18 cellular contexts compared by ENCODE assay signal in genomic region chr6:44564906-44565524, GRCh38.
A peak's percentile ranks its signal among the peaks of the same experiment; 100 is the strongest.
DNase-seq lines count a peak whose midpoint lies in the region; ATAC-seq and TF ChIP-seq lines count a peak whose summit lies in the region.
"Had no signal": no experiment of that assay in that cellular context is flagged by ENCODE, and none has a peak within 500 bp of the region (broad histone marks: within the 10 kb centered on the region; RNA-seq: fewer than 3 reads in every experiment).

No MANE protein-coding gene starts in this region.

- peak; percentile 55 for DNase-seq in GM23248
- DNase-seq in SJSA1 (ENCODE audit: low read depth in 1 of 2, low spot score in 2 of 2): peak; percentile 96 to 98
- peak; percentile 28 for DNase-seq in endodermal cell
- DNase-seq in natural killer cell treated with Interleukin-12 subunit alpha and Interleukin-12 subunit beta and Interleukin-15 and Interleukin-18, amount 100 ng/mL, for 72 hours (ENCODE audit: low spot score): no peak
- DNase-seq in NCI-H345 treated with DMSO at 0.1 percent for 48 hours (lab: John Stamatoyannopoulos, UW; ENCODE audit: unreplicated experiment): no peak
- DNase-seq: ACHN; CD4-positive, alpha-beta T cell; DND-41; GDM1; NCI-H446; NCI-H82; Right ventricle myocardium superior had no signal

- H3K4me2 ChIP-seq in GM23248 (ENCODE audit: unreplicated experiment): no peak overlapping the region

- H3K4me1 Mint-ChIP-seq in endodermal cell: peaks cover 14% of the 10 kb centered on the region
- peaks cover 0 to 4% of the 10 kb centered on the region in 2 donors for H3K4me1 Mint-ChIP-seq in natural killer cell treated with Interleukin-12 subunit alpha and Interleukin-12 subunit beta and Interleukin-15 and Interleukin-18, amount 100 ng/mL, for 72 hours (ENCODE audit: low read depth in 2 of 2)

- H3K9me3 Mint-ChIP-seq in endodermal cell: no peaks in the 10 kb centered on the region
- no peaks in the 10 kb centered on the region for H3K9me3 Mint-ChIP-seq in natural killer cell treated with Interleukin-12 subunit alpha and Interleukin-12 subunit beta and Interleukin-15 and Interleukin-18, amount 100 ng/mL, for 72 hours
- H3K9me3 Mint-ChIP-seq: CD4-positive, alpha-beta T cell had no signal

- H3K9me3 ChIP-seq in GM23248 (ENCODE audit: low read depth): no peaks in the 10 kb centered on the region
- no peaks in the 10 kb centered on the region for H3K9me3 ChIP-seq in SJSA1 (replicated peaks)
- no peaks in the 10 kb centered on the region for H3K9me3 ChIP-seq in endodermal cell (ENCODE audit: control insufficient read depth, low read length)
- H3K9me3 ChIP-seq: HAP-1 had no signal

- 52 to 54% methylated on average over 6 of the region's 6 CpGs for WGBS in GM23248 (ENCODE audit: low coverage in 1 of 2, low lambda C conversion rate in 2 of 2, missing lambda C conversion rate in 2 of 2), 2 experiments
- 75 to 86% methylated on average over 3 to 6 of the region's 6 CpGs for WGBS in endodermal cell (ENCODE audit: insufficient coverage in 1 of 2, insufficient read length in 1 of 2), 2 experiments

- H3K79me2 ChIP-seq in GM23248 (ENCODE audit: insufficient read depth): no peaks in the 10 kb centered on the region

- no peaks in the 10 kb centered on the region for H4K20me1 ChIP-seq in GM23248 (ENCODE audit: insufficient read depth)

- H3K27me3 Mint-ChIP-seq in endodermal cell (ENCODE audit: insufficient read depth): no peaks in the 10 kb centered on the region
- peaks cover 10 to 25% of the 10 kb centered on the region in 2 donors for H3K27me3 Mint-ChIP-seq in natural killer cell treated with Interleukin-12 subunit alpha and Interleukin-12 subunit beta and Interleukin-15 and Interleukin-18, amount 100 ng/mL, for 72 hours

- H3K27ac ChIP-seq in GM23248 (no peak overlapping the region), SJSA1 (peak overlapping the region; percentile 93), endodermal cell (ENCODE audit: low read depth, low read length) (no peak overlapping the region)

- H3K4me3 ChIP-seq in GM23248: no peak overlapping the region
- no peak overlapping the region for H3K4me3 ChIP-seq in SJSA1
- H3K4me3 ChIP-seq in endodermal cell (ENCODE audit: low read length): no peak overlapping the region
- H3K4me3 ChIP-seq: HAP-1 had no signal

- peak; percentile 22 to 43 for ATAC-seq in natural killer cell treated with Interleukin-12 subunit alpha and Interleukin-12 subunit beta and Interleukin-15 and Interleukin-18, amount 100 ng/mL, for 72 hours
- ATAC-seq in GM19467 (IDR thresholded peaks at IDR 0.05; ENCODE audit: unreplicated experiment) (no peak), GM21381 (IDR thresholded peaks at IDR 0.05; ENCODE audit: unreplicated experiment) (no peak), HG03439 (IDR thresholded peaks at IDR 0.05; ENCODE audit: unreplicated experiment) (no peak)
- ATAC-seq: Panc1 had no signal

- H3K27me3 ChIP-seq in GM23248 (replicated peaks; ENCODE audit: insufficient read depth) (no peaks in the 10 kb centered on the region; the same call in 1 of the 2 replicates), SJSA1 (replicated peaks) (no peaks in the 10 kb centered on the region), endodermal cell (ENCODE audit: control insufficient read depth, insufficient read depth, low read length, poor library complexity, severe bottlenecking) (no peaks in the 10 kb centered on the region)

- H3K36me3 ChIP-seq in GM23248 (ENCODE audit: low read depth) (no peaks in the 10 kb centered on the region), SJSA1 (no peaks in the 10 kb centered on the region), endodermal cell (ENCODE audit: control insufficient read depth, insufficient read depth, low read length) (no peaks in the 10 kb centered on the region)
- H3K36me3 ChIP-seq: HAP-1 had no signal

- H3K9ac ChIP-seq in GM23248 (no peak overlapping the region), endodermal cell (ENCODE audit: extremely low read depth, low read length, poor library complexity, severe bottlenecking) (no peak overlapping the region)

- H3K4me1 ChIP-seq in GM23248 (ENCODE audit: insufficient read depth) (peaks cover 24% of the 10 kb centered on the region), SJSA1 (replicated peaks) (peaks cover 73% of the 10 kb centered on the region), endodermal cell (ENCODE audit: control insufficient read depth, insufficient read depth, low read length) (no peaks in the 10 kb centered on the region)
- H3K4me1 ChIP-seq: HAP-1 had no signal

- H3F3A ChIP-seq in GM23248 (ENCODE audit: insufficient read depth): peaks cover 4% of the 10 kb centered on the region; the same call in 1 of the 2 replicates

- no peak overlapping the region for H3K27ac Mint-ChIP-seq in endodermal cell
- H3K27ac Mint-ChIP-seq in natural killer cell treated with Interleukin-12 subunit alpha and Interleukin-12 subunit beta and Interleukin-15 and Interleukin-18, amount 100 ng/mL, for 72 hours: no peak overlapping the region
- H3K27ac Mint-ChIP-seq: B cell; CD4-positive, alpha-beta T cell had no signal

- no peak for TF ChIP-seq CTCF in endodermal cell (conservative IDR thresholded peaks at IDR 0.05)

- in situ Hi-C loops in GM23248 (cut with MboI): no loop called here

- no peak overlapping the region for H3K4me3 Mint-ChIP-seq in endodermal cell
- H3K4me3 Mint-ChIP-seq in natural killer cell treated with Interleukin-12 subunit alpha and Interleukin-12 subunit beta and Interleukin-15 and Interleukin-18, amount 100 ng/mL, for 72 hours: no peak overlapping the region
- H3K4me3 Mint-ChIP-seq: B cell; CD4-positive, alpha-beta T cell had no signal

- H3K36me3 Mint-ChIP-seq in endodermal cell (ENCODE audit: low read depth): no peaks in the 10 kb centered on the region
- H3K36me3 Mint-ChIP-seq in natural killer cell treated with Interleukin-12 subunit alpha and Interleukin-12 subunit beta and Interleukin-15 and Interleukin-18, amount 100 ng/mL, for 72 hours: no peaks in the 10 kb centered on the region

- H2AFZ ChIP-seq in GM23248: no peak overlapping the region

- no peaks in the 10 kb centered on the region for H3K9me2 ChIP-seq in GM23248 (ENCODE audit: insufficient read depth)

Comparison
In these comparisons a context has a peak if more than half of its experiments do, and no peak if none do; other contexts are left out.
1. DNase-seq: peak in GM23248 (single experiment), SJSA1 (2 of 2) and endodermal cell (single experiment); none in natural killer cell treated with Interleukin-12 subunit alpha and Interleukin-12 subunit beta and Interleukin-15 and Interleukin-18, amount 100 ng/mL, for 72 hours (single experiment) and NCI-H345 treated with DMSO at 0.1 percent for 48 hours (single experiment).
2. ATAC-seq: peak in natural killer cell treated with Interleukin-12 subunit alpha and Interleukin-12 subunit beta and Interleukin-15 and Interleukin-18, amount 100 ng/mL, for 72 hours (2 of 2); none in GM19467 (single experiment), GM21381 (single experiment) and HG03439 (single experiment).